Comparison of ENCODE assay signal across 15 cellular contexts in genomic region chr17:17028878-17029535, GRCh38. TPM values are rescaled to one million over a fixed set of nuclear protein-coding genes. Genes with fewer than 3 reads are reported as not detected.
DNase-seq lines count a peak whose midpoint lies in the region; ATAC-seq, FAIRE-seq and TF ChIP-seq lines count a peak whose summit lies in the region.
"Had no signal": no experiment of that assay in that cellular context is flagged by ENCODE, and none has a peak within 500 bp of the region (broad histone marks: within the 10 kb centered on the region; RNA-seq: fewer than 3 reads in every experiment).

No MANE protein-coding gene starts in this region.

- no peaks in the 10 kb centered on the region for H3K36me3 ChIP-seq in SJCRH30
- no peaks in the 10 kb centered on the region for H3K36me3 ChIP-seq in keratinocyte (ENCODE audit: control insufficient read depth in 2 of 2, extremely low read depth in 1 of 2, insufficient read depth in 2 of 2, low read length in 2 of 2)
- H3K36me3 ChIP-seq in stomach = no peaks in the 10 kb centered on the region
- H3K36me3 ChIP-seq: cardiac muscle cell, heart left ventricle had no signal

- peak overlapping the region; percentile 74 for H3K9ac ChIP-seq in keratinocyte (ENCODE audit: control insufficient read depth, extremely low read depth, insufficient read depth, low read length)

- no peaks in the 10 kb centered on the region for H3K79me2 ChIP-seq in keratinocyte (ENCODE audit: control insufficient read depth, insufficient read depth, low read length)

- no peak for TF ChIP-seq CTCF in keratinocyte (optimal IDR thresholded peaks at IDR 0.05 in 1 of 3, IDR thresholded peaks at IDR 0.05 in 1 of 3, conservative IDR thresholded peaks at IDR 0.05 in 1 of 3; ENCODE audit: extremely low read depth in 1 of 3, insufficient read depth in 2 of 3, low read length in 3 of 3)
- no peak for TF ChIP-seq CTCF in stomach (IDR thresholded peaks at IDR 0.05)
- no peak for TF ChIP-seq CTCF in coronary artery (IDR thresholded peaks at IDR 0.05)

- H3K4me2 ChIP-seq in keratinocyte (ENCODE audit: control insufficient read depth, extremely low read depth, insufficient read depth, low read depth, low read length) = peak overlapping the region; percentile 76

- intact Hi-C loops in stomach (cut with DNase I; ENCODE audit: low total_unique reads) = no loop called here

- ATAC-seq in HG02852 (IDR thresholded peaks at IDR 0.05; ENCODE audit: unreplicated experiment) (no peak), HG03039 (IDR thresholded peaks at IDR 0.05; ENCODE audit: unreplicated experiment) (no peak)

- peak overlapping the region; percentile 43 for H2AFZ ChIP-seq in keratinocyte (ENCODE audit: control insufficient read depth, low read length)

- H4K20me1 ChIP-seq in keratinocyte (ENCODE audit: control insufficient read depth, extremely low read depth, insufficient read depth, low read length) = no peaks in the 10 kb centered on the region

- H3K4me1 ChIP-seq in SJCRH30 (peaks cover 66% of the 10 kb centered on the region), keratinocyte (ENCODE audit: control insufficient read depth, extremely low read depth, insufficient read depth, low read length) (peaks cover 33% of the 10 kb centered on the region), stomach (peaks cover 20 to 68% (median 58%) of the 10 kb centered on the region in 4 donors)

- FAIRE-seq in HTR-8/SVneo (lab: Jason Lieb, UNC) (peak; percentile 4), keratinocyte (lab: Jason Lieb, UNC) (no peak)

- H3K27ac ChIP-seq in SJCRH30 (peak overlapping the region; percentile 67), keratinocyte (ENCODE audit: control insufficient read depth, insufficient read depth, low read length) (peak overlapping the region; percentile 89), stomach (peak overlapping the region; percentile 79 to 87 (median 82)), coronary artery (no peak overlapping the region)
- H3K27ac ChIP-seq: cardiac muscle cell, heart left ventricle, psoas muscle had no signal

- H3K4me3 ChIP-seq in SJCRH30 (no peak overlapping the region), keratinocyte (ENCODE audit: control insufficient read depth in 2 of 3, extremely low read depth in 1 of 3, insufficient read depth in 2 of 3, low read depth in 1 of 3, low read length in 3 of 3) (peak overlapping the region in 1 of 3 experiments; percentile 26), stomach (no peak overlapping the region), coronary artery (no peak overlapping the region)
- H3K4me3 ChIP-seq: cardiac muscle cell, heart left ventricle, psoas muscle had no signal

- H3K9me1 ChIP-seq in keratinocyte (ENCODE audit: control insufficient read depth, extremely low read depth, insufficient read depth, low read length) = peaks cover 3% of the 10 kb centered on the region

- H3K9me3 ChIP-seq in SJCRH30 (replicated peaks) = no peaks in the 10 kb centered on the region
- no peaks in the 10 kb centered on the region for H3K9me3 ChIP-seq in keratinocyte (ENCODE audit: control insufficient read depth, low read depth, low read length)
- H3K9me3 ChIP-seq in stomach = no peaks in the 10 kb centered on the region
- H3K9me3 ChIP-seq: heart left ventricle, psoas muscle had no signal

- no peak for TF ChIP-seq EP300 in stomach (IDR thresholded peaks at IDR 0.05)

- H3K27me3 ChIP-seq in SJCRH30 = no peaks in the 10 kb centered on the region
- H3K27me3 ChIP-seq in keratinocyte (ENCODE audit: control insufficient read depth, extremely low read depth, insufficient read depth, low read length) = no peaks in the 10 kb centered on the region
- no peaks in the 10 kb centered on the region for H3K27me3 ChIP-seq in stomach
- H3K27me3 ChIP-seq: cardiac muscle cell, heart left ventricle had no signal

- 71 to 82% (median 79%) methylated on average over 16 of the region's 16 CpGs for WGBS in stomach, 5 donors

- dilution Hi-C loops in keratinocyte (cut with MboI; ENCODE audit: extremely low pct_ligation_motif_present, low sequenced_read_pairs) = no loop called here

- TF ChIP-seq POLR2A in stomach (IDR thresholded peaks at IDR 0.05) = no peak

- DNase-seq in HTR-8/SVneo (ENCODE audit: insufficient read length, low spot score) = no peak
- peak in 1 of 2 experiments; percentile 46 for DNase-seq in SJCRH30
- DNase-seq in keratinocyte (ENCODE audit: low read depth, low spot score) = no peak
- DNase-seq in stomach = no peak
- DNase-seq in coronary artery (ENCODE audit: low spot score) = no peak
- DNase-seq: CD4-positive, alpha-beta T cell; NCI-H1092 treated with DMSO at 0.1 percent for 48 hours; NCI-H774; stimulated activated CD4-positive, alpha-beta T cell treated with anti-CD3 and anti-CD28 coated beads, Interleukin-4, amount 100 ng/mL, for 1 hour had no signal

RNA-seq across cellular contexts. Expression of gene MPRIP, which starts 13.2 kb away (rescaled TPM):
- 312 and 334 TPM in 2 replicates for total RNA-seq in SJCRH30 (2014; rRNA removed; shearing (Covaris generic))
- polyA plus RNA-seq in keratinocyte (76.4 to 113 TPM (median 93.2 TPM) in 3 replicates), stomach (100 to 1,000 TPM in 2 of 3 donors, 10 to 100 TPM in 1; 80.2 to 123 (median 114) TPM)
- polyA plus RNA-seq in keratinocyte (2011; ENCODE audit: low read depth) = 241 TPM
- polyA plus RNA-seq in keratinocyte (2011; cell fraction: cytosol; rRNA removed) = 61.6 and 75.3 TPM in 2 replicates
- 160 and 188 TPM in 2 replicates for polyA plus RNA-seq in keratinocyte (2011; cell fraction: nucleus; rRNA removed)
- 132 and 155 TPM in 2 replicates for polyA plus RNA-seq in keratinocyte (2012; ENCODE audit: low replicate concordance)
- polyA minus RNA-seq in keratinocyte = 188 to 396 TPM (median 205 TPM) in 3 replicates
- 102 TPM for polyA minus RNA-seq in keratinocyte (2011; cell fraction: cytosol; rRNA and poly(A)+ RNA removed)
- 123 and 162 TPM in 2 replicates for polyA minus RNA-seq in keratinocyte (2011; cell fraction: nucleus; rRNA and poly(A)+ RNA removed)
- 100 to 1,000 TPM; 145 to 518 (median 261) TPM for total RNA-seq in stomach

RNA-seq across cellular contexts. Expression of gene TNFRSF13B, which starts 57.1 kb away (rescaled TPM):
- not detected in 2 replicates for total RNA-seq in SJCRH30 (2014; rRNA removed; shearing (Covaris generic))
- polyA plus RNA-seq in keratinocyte (0.09 TPM in 1 of 3 replicates, not detected in the others), stomach (1 to 10 TPM in 2 of 3 donors, under 1 TPM in 1; 0.25 to 1.8 (median 1.8) TPM)
- not detected for polyA plus RNA-seq in keratinocyte (2011; ENCODE audit: low read depth)
- not detected in 2 replicates for polyA plus RNA-seq in keratinocyte (2011; cell fraction: cytosol; rRNA removed)
- not detected in 2 replicates for polyA plus RNA-seq in keratinocyte (2011; cell fraction: nucleus; rRNA removed)
- not detected in 2 replicates for polyA plus RNA-seq in keratinocyte (2012; ENCODE audit: low replicate concordance)
- polyA minus RNA-seq in keratinocyte = not detected in 3 replicates
- not detected for polyA minus RNA-seq in keratinocyte (2011; cell fraction: cytosol; rRNA and poly(A)+ RNA removed)
- not detected in 2 replicates for polyA minus RNA-seq in keratinocyte (2011; cell fraction: nucleus; rRNA and poly(A)+ RNA removed)
- under 1 TPM in 1 of 5 donors, not detected in 4; 0.37 TPM for total RNA-seq in stomach
- total RNA-seq: cardiac muscle cell; CD4-positive, alpha-beta T cell; heart left ventricle; lung microvascular endothelial cell; psoas muscle had no signal
- polyA plus RNA-seq: cardiac muscle cell, heart left ventricle, psoas muscle had no signal

Comparison
In these comparisons a context has a peak if more than half of its experiments do, and no peak if none do; other contexts are left out.
1. H3K27ac ChIP-seq: peak in SJCRH30 (single experiment), keratinocyte (single experiment) and stomach (5 of 5); none in coronary artery (0 of 2).